In the genomic region with DNA sequence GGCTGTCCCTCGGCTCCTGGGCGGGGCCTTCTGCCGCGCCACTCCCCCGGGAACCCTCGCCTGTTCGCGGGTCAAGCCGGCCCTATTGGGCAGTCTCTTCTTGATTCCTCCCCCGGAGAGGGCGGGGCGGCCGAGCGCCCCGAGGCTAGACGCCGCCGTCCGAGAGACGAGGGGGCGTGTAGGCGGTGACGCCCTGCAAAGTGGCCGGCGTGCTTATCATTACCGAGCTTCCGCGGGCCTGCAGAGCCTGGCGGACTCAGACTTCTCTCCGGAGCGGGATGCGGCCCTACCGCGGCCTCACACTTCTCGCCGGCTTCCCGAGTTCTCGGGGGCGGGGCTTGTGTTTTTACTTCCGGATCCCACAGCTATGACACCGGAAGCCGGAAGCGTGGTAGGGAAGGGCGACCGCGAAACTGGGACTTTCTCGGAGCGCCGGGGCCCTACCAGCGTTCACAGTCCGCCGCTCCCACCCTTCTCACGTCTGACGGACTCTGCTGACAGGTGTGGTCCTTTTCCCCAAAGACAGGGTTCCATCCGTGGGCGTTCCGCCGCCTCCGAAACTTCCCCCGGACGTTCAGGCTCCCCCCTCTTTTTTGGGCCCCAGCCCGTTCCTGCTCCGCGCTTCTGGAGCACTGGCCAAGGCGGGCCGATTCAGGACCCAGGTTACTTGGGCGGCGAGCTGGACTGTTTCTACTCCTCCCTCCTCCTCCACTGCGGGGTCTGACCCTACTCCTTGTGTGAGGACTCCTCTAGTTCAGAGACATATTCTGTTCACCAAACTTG, we compare ENCODE assay signal across 8 cellular contexts. TPM values are rescaled to one million over a fixed set of nuclear protein-coding genes. Genes with fewer than 3 reads are reported as not detected.
A peak's percentile ranks its signal among the peaks of the same experiment; 100 is the strongest.
DNase-seq lines count a peak whose midpoint lies in the region; ATAC-seq lines count a peak whose summit lies in the region.

A gene with protein sequence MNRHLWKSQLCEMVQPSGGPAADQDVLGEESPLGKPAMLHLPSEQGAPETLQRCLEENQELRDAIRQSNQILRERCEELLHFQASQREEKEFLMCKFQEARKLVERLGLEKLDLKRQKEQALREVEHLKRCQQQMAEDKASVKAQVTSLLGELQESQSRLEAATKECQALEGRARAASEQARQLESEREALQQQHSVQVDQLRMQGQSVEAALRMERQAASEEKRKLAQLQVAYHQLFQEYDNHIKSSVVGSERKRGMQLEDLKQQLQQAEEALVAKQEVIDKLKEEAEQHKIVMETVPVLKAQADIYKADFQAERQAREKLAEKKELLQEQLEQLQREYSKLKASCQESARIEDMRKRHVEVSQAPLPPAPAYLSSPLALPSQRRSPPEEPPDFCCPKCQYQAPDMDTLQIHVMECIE (plus strand): TSS at position 376 of the 783 bp plus-strand sequence. CDS start 4,383 bp downstream, outside the sequence.

- H3K9me3 ChIP-seq in endocrine pancreas (ENCODE audit: control insufficient read depth, low read length) (no peaks in the 10 kb centered on the region), mesodermal cell (ENCODE audit: control insufficient read depth, low read length) (no peaks in the 10 kb centered on the region)

- peak within 1 kb of the TSS; percentile 94 for H3K27ac Mint-ChIP-seq in activated CD8-positive, alpha-beta memory T cell treated with anti-CD3 and anti-CD28 coated beads, Interleukin-2, amount 10 ng/mL, durations not matched to agents 7 days and 5 days

- peak within 1 kb of the TSS; percentile 99 for H3K4me3 Mint-ChIP-seq in activated CD8-positive, alpha-beta memory T cell treated with anti-CD3 and anti-CD28 coated beads, Interleukin-2, amount 10 ng/mL, durations not matched to agents 7 days and 5 days

- H3K36me3 ChIP-seq in endocrine pancreas (ENCODE audit: control insufficient read depth, insufficient read depth, low read length) (no peaks in the 10 kb centered on the region), mesodermal cell (ENCODE audit: control insufficient read depth, insufficient read depth, low read length) (peaks cover 8% of the 10 kb centered on the region)

- peak; percentile 74 for DNase-seq in COR-L47 (lab: John Stamatoyannopoulos, UW)
- DNase-seq in HUDEP-2 (lab: John Stamatoyannopoulos, UW; ENCODE audit: unreplicated experiment in 76 of 76): peak in 73 of 76 experiments; percentile 9 to 93 (median 84)
- peak; percentile 49 for DNase-seq in NOMO-1 treated with dmso at 0.1 percent for 144 hours (lab: John Stamatoyannopoulos, UW; ENCODE audit: unreplicated experiment)
- peak; percentile 92 for DNase-seq in activated CD8-positive, alpha-beta memory T cell treated with anti-CD3 and anti-CD28 coated beads, Interleukin-2, amount 10 ng/mL, durations not matched to agents 7 days and 5 days
- DNase-seq in stimulated activated CD8-positive, alpha-beta memory T cell treated with anti-CD3 and anti-CD28 coated beads, Interleukin-15, amount 100 ng/mL, for 24 hours (ENCODE audit: low read depth): peak; percentile 65

- no peaks in the 10 kb centered on the region for H3K27me3 Mint-ChIP-seq in activated CD8-positive, alpha-beta memory T cell treated with anti-CD3 and anti-CD28 coated beads, Interleukin-2, amount 10 ng/mL, durations not matched to agents 7 days and 5 days

- peak within 1 kb of the TSS; percentile 87 for H3K9ac ChIP-seq in endocrine pancreas (ENCODE audit: control insufficient read depth, insufficient read depth, low read length)

- WGBS in mesodermal cell (ENCODE audit: insufficient coverage in 2 of 2), 2 experiments: 0% methylated on average over 20 to 28 of the region's 69 CpGs

- CTCF ChIA-PET in activated CD8-positive, alpha-beta memory T cell treated with anti-CD3 and anti-CD28 coated beads, Interleukin-2, amount 10 ng/mL, durations not matched to agents 7 days and 5 days (lab: Charles Lee): interaction anchor here (0.6 kb wide), 1 partner anchor 149 kb away, joined by 3 read pairs; a partner anchor contains a TSS

- H3K9me3 Mint-ChIP-seq in activated CD8-positive, alpha-beta memory T cell treated with anti-CD3 and anti-CD28 coated beads, Interleukin-2, amount 10 ng/mL, durations not matched to agents 7 days and 5 days (ENCODE audit: low read depth): no peaks in the 10 kb centered on the region

- peak; percentile 78 for ATAC-seq in GM21381 (IDR thresholded peaks at IDR 0.05; ENCODE audit: unreplicated experiment)
- ATAC-seq in activated CD8-positive, alpha-beta memory T cell treated with anti-CD3 and anti-CD28 coated beads, Interleukin-2, amount 10 ng/mL, durations not matched to agents 7 days and 5 days: peak; percentile 86

- no peaks in the 10 kb centered on the region for H3K27me3 ChIP-seq in endocrine pancreas (ENCODE audit: control insufficient read depth, insufficient read depth, low read length)

- peak within 1 kb of the TSS; percentile 80 for H3K27ac ChIP-seq in mesodermal cell (ENCODE audit: low read depth, low read length, severe bottlenecking)

- peaks cover 61% of the 10 kb centered on the region for H3K4me1 Mint-ChIP-seq in activated CD8-positive, alpha-beta memory T cell treated with anti-CD3 and anti-CD28 coated beads, Interleukin-2, amount 10 ng/mL, durations not matched to agents 7 days and 5 days

- H3K36me3 Mint-ChIP-seq in activated CD8-positive, alpha-beta memory T cell treated with anti-CD3 and anti-CD28 coated beads, Interleukin-2, amount 10 ng/mL, durations not matched to agents 7 days and 5 days: peaks cover 31% of the 10 kb centered on the region

- H3K4me3 ChIP-seq in endocrine pancreas (ENCODE audit: control insufficient read depth, insufficient read depth, low read length) (peak within 1 kb of the TSS; percentile 90), mesodermal cell (ENCODE audit: extremely low read depth, insufficient read depth, low read length, poor library complexity, severe bottlenecking) (peak within 1 kb of the TSS; percentile 65)

- H3K4me1 ChIP-seq in endocrine pancreas (ENCODE audit: control insufficient read depth, insufficient read depth, low read length): no peaks in the 10 kb centered on the region
- peaks cover 2% of the 10 kb centered on the region for H3K4me1 ChIP-seq in mesodermal cell (ENCODE audit: control insufficient read depth, insufficient read depth, low read length, poor library complexity, severe bottlenecking)

RNA-seq across cellular contexts. Expression of the gene that starts here (rescaled TPM):
- 10 to 100 TPM; 53.0 to 58.1 TPM for total RNA-seq in activated CD8-positive, alpha-beta memory T cell treated with anti-CD3 and anti-CD28 coated beads, Interleukin-2, amount 10 ng/mL, durations not matched to agents 7 days and 5 days
- 16.4 TPM for polyA plus RNA-seq in mesodermal cell (2013, experiment 1 of 2)
- 13.4 TPM for polyA plus RNA-seq in mesodermal cell (2013, experiment 2 of 2)

Comparison
In these comparisons a context has a peak if more than half of its experiments do, and no peak if none do; other contexts are left out.
1. Peak in every context shown above with its lines: DNase-seq, ATAC-seq, H3K4me3 ChIP-seq and H3K27ac ChIP-seq.